20 cellular contexts compared by ENCODE assay signal in genomic region chr20:49810491-49811190, GRCh38. TPM values are rescaled to one million over a fixed set of nuclear protein-coding genes. Genes with fewer than 3 reads are reported as not detected.
A peak's percentile ranks its signal among the peaks of the same experiment; 100 is the strongest.
DNase-seq lines count a peak whose midpoint lies in the region; ATAC-seq and TF ChIP-seq lines count a peak whose summit lies in the region.
"Had no signal": no experiment of that assay in that cellular context is flagged by ENCODE, and none has a peak within 500 bp of the region (broad histone marks: within the 10 kb centered on the region; RNA-seq: fewer than 3 reads in every experiment).

No MANE protein-coding gene starts in this region.

- ATAC-seq in HG03432 (IDR thresholded peaks at IDR 0.05; ENCODE audit: unreplicated experiment) (no peak), HG02840 (IDR thresholded peaks at IDR 0.05; ENCODE audit: low FRiP score, unreplicated experiment) (no peak), GM21447 (IDR thresholded peaks at IDR 0.05; ENCODE audit: unreplicated experiment) (no peak)

- H3K36me3 Mint-ChIP-seq in Calu3 (ENCODE audit: insufficient read depth, unreplicated experiment), result peaks cover 29% of the 10 kb centered on the region

- H3K9ac ChIP-seq in trophoblast cell (ENCODE audit: low read length), result no peak overlapping the region

- H2BK12ac ChIP-seq in trophoblast cell (ENCODE audit: low read length), result no peak overlapping the region

- no peaks in the 10 kb centered on the region for H4K20me1 ChIP-seq in PC-9 (ENCODE audit: insufficient read depth)

- no peak overlapping the region for H3K18ac ChIP-seq in trophoblast cell (ENCODE audit: low read length)

- H3K4me1 Mint-ChIP-seq in Calu3 (ENCODE audit: low read depth, unreplicated experiment), result peaks cover 63% of the 10 kb centered on the region

- TF ChIP-seq CTCF in Calu3 (IDR thresholded peaks at IDR 0.05; ENCODE audit: unreplicated experiment), result no peak
- no peak for TF ChIP-seq CTCF in PC-9 (conservative IDR thresholded peaks at IDR 0.05)
- no peak for TF ChIP-seq CTCF in esophagus squamous epithelium (IDR thresholded peaks at IDR 0.05)

- no peak overlapping the region for H4K91ac ChIP-seq in trophoblast cell (ENCODE audit: low read depth, low read length)

- no peaks in the 10 kb centered on the region for H3K9me3 Mint-ChIP-seq in Calu3 (ENCODE audit: low read depth, unreplicated experiment)

- no peak overlapping the region for H3K4me3 ChIP-seq in PC-9
- no peak overlapping the region for H3K4me3 ChIP-seq in esophagus squamous epithelium
- H3K4me3 ChIP-seq in trophoblast cell (ENCODE audit: low read depth, low read length), result no peak overlapping the region
- H3K4me3 ChIP-seq: adrenal gland, MG63, ovary had no signal

- H3K9me2 ChIP-seq in PC-9 (ENCODE audit: insufficient read depth), result no peaks in the 10 kb centered on the region

- H3K27ac ChIP-seq in PC-9 (peak overlapping the region; percentile 98), esophagus squamous epithelium (peak overlapping the region; percentile 88 to 99 (median 96)), trophoblast cell (ENCODE audit: low read depth, low read length) (no peak overlapping the region)
- H3K27ac ChIP-seq: adrenal gland, ovary had no signal

- no peak overlapping the region for H4K12ac ChIP-seq in trophoblast cell (ENCODE audit: low read depth, low read length)

- DNase-seq in Calu3 (no peak), PC-9 (peak; percentile 65 to 99), esophagus squamous epithelium (lab: John Stamatoyannopoulos, UW) (no peak), trophoblast cell (peak; percentile 77 to 92)
- DNase-seq: activated CD4-positive, alpha-beta T cell treated with anti-CD3 and anti-CD28 coated beads for 48 hours; HCEC 1CT; MG63; NCI-H1694; NCI-H345; NK-92 treated with Interleukin-12 subunit alpha and Interleukin-12 subunit beta, amount 100 ng/mL, for 24 hours; ovary; Right ventricle myocardium superior; stimulated activated CD4-positive, alpha-beta T cell treated with anti-CD3 and anti-CD28 coated beads, Interleukin-4, amount 100 ng/mL, for 24 hours; stimulated activated CD8-positive, alpha-beta memory T cell treated with anti-CD3 and anti-CD28 coated beads, Interleukin-4, amount 100 ng/mL, for 48 hours; T-helper 9 cell had no signal

- no peak overlapping the region for H3K4me3 Mint-ChIP-seq in Calu3 (ENCODE audit: low read depth, unreplicated experiment)

- no peak overlapping the region for H2BK5ac ChIP-seq in trophoblast cell (ENCODE audit: low read depth, low read length, poor library complexity)

- no peaks in the 10 kb centered on the region for H3K27me3 Mint-ChIP-seq in Calu3 (ENCODE audit: unreplicated experiment)
- H3K27me3 Mint-ChIP-seq: B cell had no signal

- H2BK120ac ChIP-seq in trophoblast cell (ENCODE audit: insufficient read depth, low read length, poor library complexity), result no peak overlapping the region

- no peak overlapping the region for H3K4ac ChIP-seq in trophoblast cell (ENCODE audit: low read depth, low read length)

- POLR2A ChIA-PET in PC-9 (lab: Charles Lee; ENCODE audit: unreplicated experiment), result interaction anchor here (0.6 kb wide), 2 partner anchors 195 to 218 kb away, joined by 4 to 5 read pairs; no protein-coding TSS in a partner anchor

- H3K79me1 ChIP-seq in trophoblast cell (ENCODE audit: low read length), result peaks cover 12% of the 10 kb centered on the region

- no peak overlapping the region for H3K23ac ChIP-seq in trophoblast cell (ENCODE audit: low read length)

- intact Hi-C loops in Calu3 (cut with micrococcal nuclease; ENCODE audit: unreplicated experiment), result loop anchor here (5.0 kb wide), 1 partner anchor 43 kb away; no protein-coding TSS in a partner anchor
- intact Hi-C loops in PC-9 (cut with micrococcal nuclease; ENCODE audit: unreplicated experiment), result no loop called here
- intact Hi-C loops in esophagus squamous epithelium (cut with DNase I), result no loop called here

- no peak for TF ChIP-seq POLR2A in esophagus squamous epithelium (IDR thresholded peaks at IDR 0.05)

- 84 to 88% methylated on average over 6 of the region's 6 CpGs for whole genome bisulfite sequencing in esophagus squamous epithelium, 2 donors
- no CpG with 5 or more reads among the region's 6 CpGs for WGBS in trophoblast cell (ENCODE audit: extremely low coverage, insufficient coverage, insufficient read length)

- no peak overlapping the region for H3K14ac ChIP-seq in trophoblast cell (ENCODE audit: low read length)

- H3K4me2 ChIP-seq in PC-9 (peak overlapping the region; percentile 97), trophoblast cell (ENCODE audit: low read length) (no peak overlapping the region)

- H3K27me3 ChIP-seq in PC-9 (ENCODE audit: insufficient read depth, low read depth), result no peaks in the 10 kb centered on the region
- H3K27me3 ChIP-seq in esophagus squamous epithelium, result no peaks in the 10 kb centered on the region
- H3K27me3 ChIP-seq in trophoblast cell (ENCODE audit: insufficient read depth, low read length), result no peaks in the 10 kb centered on the region
- H3K27me3 ChIP-seq: adrenal gland, MG63, ovary had no signal

- H3K27ac Mint-ChIP-seq in Calu3 (ENCODE audit: unreplicated experiment), result peak overlapping the region; percentile 44

- no peaks in the 10 kb centered on the region for H3K9me3 ChIP-seq in PC-9 (ENCODE audit: insufficient read depth, low read depth)
- no peaks in the 10 kb centered on the region for H3K9me3 ChIP-seq in esophagus squamous epithelium
- no peaks in the 10 kb centered on the region for H3K9me3 ChIP-seq in trophoblast cell (ENCODE audit: insufficient read depth, low read depth, low read length)
- H3K9me3 ChIP-seq: adrenal gland, MG63, ovary had no signal

- H4K8ac ChIP-seq in trophoblast cell (ENCODE audit: low read depth, low read length), result no peak overlapping the region

- H2AK5ac ChIP-seq in trophoblast cell (ENCODE audit: low read length), result no peak overlapping the region

- H3K79me2 ChIP-seq in PC-9 (ENCODE audit: low read depth) (peaks cover 32% of the 10 kb centered on the region), trophoblast cell (ENCODE audit: control insufficient read depth, insufficient read depth, low read length, poor library complexity) (peaks cover 9% of the 10 kb centered on the region)

- CTCF ChIA-PET in Calu3 (lab: Charles Lee), result interaction anchor here (0.6 to 1.2 kb wide), 3 partner anchors 34 to 200 kb away, joined by 4 to 6 read pairs (median 5); no protein-coding TSS in a partner anchor
- CTCF ChIA-PET in PC-9 (lab: Charles Lee), result interaction anchor here (0.7 to 1.5 kb wide), 2 partner anchors 35 to 176 kb away, joined by 7 to 8 read pairs; no protein-coding TSS in a partner anchor

- H3K4me1 ChIP-seq in PC-9 (replicated peaks; ENCODE audit: insufficient read depth) (peaks cover 89% of the 10 kb centered on the region), esophagus squamous epithelium (peaks cover 13 to 68% (median 25%) of the 10 kb centered on the region in 3 donors), trophoblast cell (ENCODE audit: control insufficient read depth in 1 of 2, insufficient read depth in 2 of 2, low read length in 2 of 2) (peaks cover 10 to 16% of the 10 kb centered on the region in 2 experiments)

- H3F3A ChIP-seq in PC-9 (ENCODE audit: insufficient read depth, low read depth), result peaks cover 75% of the 10 kb centered on the region

- no TSS peak for BruUV-seq in Calu3 (replicated peaks; lab: Mats Ljungman, UMichigan)
- no TSS peak for BruUV-seq in PC-9 (replicated peaks; lab: Mats Ljungman, UMichigan)

- H3K36me3 ChIP-seq in PC-9 (ENCODE audit: low read depth) (peaks cover 8% of the 10 kb centered on the region), esophagus squamous epithelium (peaks cover 0 to 9% (median 0%) of the 10 kb centered on the region in 3 donors), trophoblast cell (ENCODE audit: control insufficient read depth in 1 of 2, insufficient read depth in 2 of 2, low read length in 2 of 2) (peaks cover 3% of the 10 kb centered on the region in 2 experiments)
- H3K36me3 ChIP-seq: ovary had no signal

- H2AFZ ChIP-seq in PC-9 (no peak overlapping the region), trophoblast cell (ENCODE audit: insufficient read depth, low read length, poor library complexity) (peak overlapping the region; percentile 33)

RNA-seq across cellular contexts. Expression of gene SLC9A8, which starts 2.0 kb away (rescaled TPM):
- total RNA-seq in Calu3 (2022), result 30.0 and 31.7 TPM in 2 replicates
- 12.7 and 21.4 TPM in 2 replicates for total RNA-seq in PC-9 (2021)
- total RNA-seq in esophagus squamous epithelium, result 10 to 100 TPM; 11.5 to 14.1 (median 11.9) TPM
- polyA plus RNA-seq in trophoblast cell (2013), result 3.5 TPM in 2 replicates

Comparison
In these comparisons a context has a peak if more than half of its experiments do, and no peak if none do; other contexts are left out.
1. DNase-seq: peak in PC-9 (2 of 2) and trophoblast cell (2 of 2); none in Calu3 (single experiment) and esophagus squamous epithelium (single experiment).